Comparison of ENCODE assay signal across 8 cellular contexts in genomic region chr12:62760346-62760745, GRCh38.
DNase-seq lines count a peak whose midpoint lies in the region; ATAC-seq, FAIRE-seq and TF ChIP-seq lines count a peak whose summit lies in the region.
"Not testable (repeated sequence)": the region's sequence is repeated elsewhere in the genome, so short reads cannot be mapped to it uniquely, and the experiment has no call there.

No MANE protein-coding gene starts in this region.

- peak overlapping the region; percentile 73 for H3K27ac Mint-ChIP-seq in Caco-2 (ENCODE audit: unreplicated experiment)
- not testable (repeated sequence) for H3K27ac Mint-ChIP-seq in astrocyte (ENCODE audit: unreplicated experiment)
- peak overlapping the region; percentile 52 for H3K27ac Mint-ChIP-seq in stimulated activated effector memory CD8-positive, alpha-beta T cell treated with anti-CD3 and anti-CD28 coated beads, Interleukin-12 subunit alpha, Interleukin-12 subunit beta, amount 100 ng/mL, for 72 hours

- H3K4me3 ChIP-seq in Caco-2 (ENCODE audit: low read depth, low read length); PC-3 (ENCODE audit: low read length); astrocyte (ENCODE audit: insufficient read depth, low read depth, low read length); HepG2 (replicated peaks in 1 of 3; ENCODE audit: insufficient read depth in 1 of 3, low read depth in 2 of 3, low read length in 3 of 3): not testable (repeated sequence)

- not testable (repeated sequence) for TF ChIP-seq CTCF in Caco-2 (IDR thresholded peaks at IDR 0.05; ENCODE audit: insufficient read depth in 1 of 2, low read depth in 1 of 2, low read length in 1 of 2, severe bottlenecking in 1 of 2, unreplicated experiment in 1 of 2); PC-3 (conservative IDR thresholded peaks at IDR 0.05; ENCODE audit: low read depth, low read length); astrocyte (IDR thresholded peaks at IDR 0.05; ENCODE audit: insufficient read depth, low read depth, low read length); HepG2 (CRISPR knock-in tag; IDR thresholded peaks at IDR 0.05)

- in situ Hi-C loops in HepG2 (cut with HindIII; ENCODE audit: extremely low pct_ligation_motif_present, low pct_unique_long_range_greater_than_20kb): not testable (repeated sequence)

- H3K27ac ChIP-seq in PC-3 (ENCODE audit: low read length); astrocyte (ENCODE audit: low read depth, low read length): not testable (repeated sequence)
- H3K27ac ChIP-seq in HepG2 (ENCODE audit: extremely low read length, insufficient read depth, low read length): peak overlapping the region; percentile 42

- intact Hi-C loops in Caco-2 (cut with micrococcal nuclease; ENCODE audit: unreplicated experiment): loop anchor here (2.0 to 10.0 kb wide), 2 partner anchors 34 to 156 kb away; no protein-coding TSS in a partner anchor
- intact Hi-C loops in PC-3 (cut with micrococcal nuclease); HepG2 (cut with micrococcal nuclease; ENCODE audit: unreplicated experiment): not testable (repeated sequence)

- H3K36me3 Mint-ChIP-seq in Caco-2 (ENCODE audit: insufficient read depth, unreplicated experiment): peaks cover 89% of the 10 kb centered on the region
- not testable (repeated sequence) for H3K36me3 Mint-ChIP-seq in astrocyte (ENCODE audit: low read depth, unreplicated experiment); stimulated activated effector memory CD8-positive, alpha-beta T cell treated with anti-CD3 and anti-CD28 coated beads, Interleukin-12 subunit alpha, Interleukin-12 subunit beta, amount 100 ng/mL, for 72 hours

- not testable (repeated sequence) for TF ChIP-seq EP300 in HepG2 (IDR thresholded peaks at IDR 0.05; ENCODE audit: low read depth in 2 of 2, low read length in 2 of 2); HepG2 (CRISPR knock-in tag; IDR thresholded peaks at IDR 0.05; ENCODE audit: borderline replicate concordance)

- peaks cover 12% of the 10 kb centered on the region for H3K9me3 Mint-ChIP-seq in Caco-2 (ENCODE audit: unreplicated experiment)
- not testable (repeated sequence) for H3K9me3 Mint-ChIP-seq in astrocyte (ENCODE audit: unreplicated experiment); stimulated activated effector memory CD8-positive, alpha-beta T cell treated with anti-CD3 and anti-CD28 coated beads, Interleukin-12 subunit alpha, Interleukin-12 subunit beta, amount 100 ng/mL, for 72 hours

- H3K9ac ChIP-seq in PC-3 (ENCODE audit: low read length); astrocyte (ENCODE audit: low read length); HepG2 (ENCODE audit: insufficient read depth, low read depth, low read length): not testable (repeated sequence)

- H4K20me1 ChIP-seq in PC-3 (ENCODE audit: low read length); astrocyte (ENCODE audit: insufficient read depth, low read length); HepG2 (ENCODE audit: insufficient read depth, low read length): not testable (repeated sequence)

- 44% methylated on average over 4 of the region's 4 CpGs for WGBS in HepG2 (ENCODE audit: low lambda C conversion rate)

- BruUV-seq in Caco-2 (replicated peaks; lab: Mats Ljungman, UMichigan); PC-3 (replicated peaks; lab: Mats Ljungman, UMichigan); HepG2 (replicated peaks; lab: Mats Ljungman, UMichigan): not testable (repeated sequence)

- H3K9me3 ChIP-seq in Caco-2; PC-3 (ENCODE audit: low read length); astrocyte (ENCODE audit: insufficient read depth, low read depth, low read length); HepG2 (ENCODE audit: low read length): not testable (repeated sequence)

- H3K4me1 Mint-ChIP-seq in Caco-2 (ENCODE audit: low read depth, unreplicated experiment): peaks cover 60% of the 10 kb centered on the region
- H3K4me1 Mint-ChIP-seq in astrocyte (ENCODE audit: low read depth, unreplicated experiment): not testable (repeated sequence)
- H3K4me1 Mint-ChIP-seq in stimulated activated effector memory CD8-positive, alpha-beta T cell treated with anti-CD3 and anti-CD28 coated beads, Interleukin-12 subunit alpha, Interleukin-12 subunit beta, amount 100 ng/mL, for 72 hours: peaks cover 22% of the 10 kb centered on the region

- H3K4me1 ChIP-seq in Caco-2 (peaks cover 57% of the 10 kb centered on the region), PC-3 (ENCODE audit: insufficient read depth, low read length) (peaks cover 25% of the 10 kb centered on the region), astrocyte (ENCODE audit: insufficient read depth, low read length) (peaks cover 10% of the 10 kb centered on the region), HepG2 (ENCODE audit: insufficient read depth, low read length) (peaks cover 56% of the 10 kb centered on the region)

- TF ChIP-seq RAD21 in HepG2 (CRISPR knock-in tag; IDR thresholded peaks at IDR 0.05): not testable (repeated sequence)

- ATAC-seq in GM19397 (IDR thresholded peaks at IDR 0.05; ENCODE audit: unreplicated experiment): peak; percentile 38
- ATAC-seq in HG02763 (IDR thresholded peaks at IDR 0.05; ENCODE audit: unreplicated experiment): peak; percentile 32
- peak; percentile 11 for ATAC-seq in HG03378 (IDR thresholded peaks at IDR 0.05; ENCODE audit: unreplicated experiment)
- ATAC-seq in PC-3; stimulated activated effector memory CD8-positive, alpha-beta T cell treated with anti-CD3 and anti-CD28 coated beads, Interleukin-12 subunit alpha, Interleukin-12 subunit beta, amount 100 ng/mL, for 72 hours: not testable (repeated sequence)
- ATAC-seq in HepG2: peak; percentile 12

- H3K4me2 ChIP-seq in PC-3 (ENCODE audit: low read length) (0 out of 2 replicates have a peak overlapping the region, but pooled peaks have one; percentile 13), astrocyte (ENCODE audit: low read length) (peak overlapping the region; percentile 42), HepG2 (ENCODE audit: low read depth, low read length) (0 out of 2 replicates have a peak overlapping the region, but pooled peaks have one; percentile 40)

- not testable (repeated sequence) for H3K36me3 ChIP-seq in Caco-2 (ENCODE audit: control insufficient read depth, insufficient read depth, low read length); PC-3 (ENCODE audit: low read depth, low read length); astrocyte (ENCODE audit: insufficient read depth, low read length)
- H3K36me3 ChIP-seq in HepG2 (replicated peaks in 1 of 2; ENCODE audit: control insufficient read depth in 1 of 2, insufficient read depth in 2 of 2, low read length in 2 of 2): peaks cover 5 to 44% of the 10 kb centered on the region in 2 experiments

- not testable (repeated sequence) for FAIRE-seq in astrocyte (lab: Jason Lieb, UNC); HepG2 (lab: Jason Lieb, UNC)

- not testable (repeated sequence) for H3F3A ChIP-seq in PC-3 (ENCODE audit: low read length, unreplicated experiment)

- peak overlapping the region; percentile 42 for H3K4me3 Mint-ChIP-seq in Caco-2 (ENCODE audit: unreplicated experiment)
- H3K4me3 Mint-ChIP-seq in astrocyte (ENCODE audit: unreplicated experiment): not testable (repeated sequence)
- H3K4me3 Mint-ChIP-seq in stimulated activated effector memory CD8-positive, alpha-beta T cell treated with anti-CD3 and anti-CD28 coated beads, Interleukin-12 subunit alpha, Interleukin-12 subunit beta, amount 100 ng/mL, for 72 hours: peak overlapping the region; percentile 13

- CTCF ChIA-PET in Caco-2 (lab: Charles Lee): interaction anchor here (1.0 kb wide), 1 partner anchor 309 kb away, joined by 4 read pairs; no protein-coding TSS in a partner anchor
- CTCF ChIA-PET in PC-3 (lab: Charles Lee); HepG2 (lab: Yijun Ruan, JAX; ENCODE audit: low intra/inter-chr PET ratio, low total read pairs): not testable (repeated sequence)

- H3K27me3 ChIP-seq in Caco-2 (replicated peaks; ENCODE audit: control insufficient read depth, insufficient read depth, low read length); PC-3 (ENCODE audit: low read length); astrocyte (ENCODE audit: insufficient read depth, low read length); HepG2 (ENCODE audit: control insufficient read depth in 1 of 2, insufficient read depth in 2 of 2, low read length in 2 of 2): not testable (repeated sequence)

- H3K9me2 ChIP-seq in PC-3 (replicated peaks; ENCODE audit: low read length): not testable (repeated sequence)

- not testable (repeated sequence) for DNase-seq in Caco-2; PC-3; astrocyte (ENCODE audit: low read depth); HepG2 (ENCODE audit: low spot score); stimulated activated effector memory CD8-positive, alpha-beta T cell treated with anti-CD3 and anti-CD28 coated beads, Interleukin-12 subunit alpha, Interleukin-12 subunit beta, amount 100 ng/mL, for 72 hours (ENCODE audit: low spot score in 2 of 2)

- TF ChIP-seq POLR2A in HepG2 (IDR thresholded peaks at IDR 0.05; ENCODE audit: insufficient read depth in 1 of 2, low read depth in 2 of 2, low read length in 2 of 2): not testable (repeated sequence)

- H2AFZ ChIP-seq in PC-3 (ENCODE audit: low read length); astrocyte (ENCODE audit: low read depth, low read length); HepG2 (ENCODE audit: low read length): not testable (repeated sequence)

- H3K79me2 ChIP-seq in PC-3 (ENCODE audit: low read length); astrocyte (ENCODE audit: insufficient read depth, low read length); HepG2 (ENCODE audit: insufficient read depth, low read length): not testable (repeated sequence)

- POLR2A ChIA-PET in Caco-2 (lab: Charles Lee); PC-3 (lab: Charles Lee; ENCODE audit: unreplicated experiment); HepG2 (lab: Yijun Ruan, JAX): not testable (repeated sequence)

- not testable (repeated sequence) for H3K27me3 Mint-ChIP-seq in Caco-2 (ENCODE audit: insufficient read depth, unreplicated experiment); astrocyte (ENCODE audit: low read depth, unreplicated experiment)
